Comparison of ENCODE assay signal across 1 cellular context in the genomic region with DNA sequence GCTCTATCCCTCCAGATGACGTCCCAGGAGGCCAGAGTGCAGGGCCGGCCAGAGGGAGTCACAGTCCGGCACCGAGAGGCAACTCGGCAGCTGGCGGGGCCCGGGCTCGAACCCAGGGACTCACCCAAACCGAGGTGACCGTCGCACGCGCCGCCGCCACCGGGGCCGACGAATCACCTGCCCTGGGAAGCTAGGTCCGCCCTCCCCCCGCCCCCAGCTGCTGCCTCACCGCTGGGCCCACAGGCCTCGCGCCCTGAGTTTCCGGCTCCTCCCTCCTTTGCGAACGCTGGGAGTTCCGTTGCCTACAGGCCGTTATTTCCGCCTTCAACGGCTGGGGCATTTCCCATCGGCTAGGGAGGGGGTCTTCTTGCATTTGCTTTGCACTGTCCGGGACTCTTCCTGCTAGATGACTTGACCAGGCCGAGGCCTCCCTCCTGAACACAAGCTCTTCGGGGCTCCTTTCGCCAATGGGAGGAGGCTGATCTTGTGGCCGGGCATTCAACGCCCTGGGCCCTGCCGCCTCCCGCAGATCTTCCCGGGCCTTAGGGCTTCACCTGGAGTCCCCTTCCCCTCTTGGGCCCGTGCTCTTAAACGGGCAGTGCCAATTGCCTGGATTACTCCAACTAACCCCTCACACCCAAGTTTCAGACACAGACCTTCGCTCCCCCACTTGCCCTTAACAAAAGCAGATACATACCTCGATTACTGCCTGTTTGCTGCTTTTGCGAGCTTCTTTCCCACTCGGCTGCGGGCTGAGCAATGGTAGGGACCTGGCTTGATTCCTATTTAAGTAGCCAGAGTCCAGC.
A peak's percentile ranks its signal among the peaks of the same experiment; 100 is the strongest.
TF ChIP-seq lines count a peak whose summit lies in the region.

A gene (minus strand): TSS at position 184 of the 806 bp plus-strand sequence. CDS start 4,674 bp downstream, outside the sequence.

TF ChIP-seq in K562, 482 proteins besides CTCF, POLR2A, EP300 and RAD21 (continued from another document and continues in another):
- TF ChIP-seq, protein P1, sequence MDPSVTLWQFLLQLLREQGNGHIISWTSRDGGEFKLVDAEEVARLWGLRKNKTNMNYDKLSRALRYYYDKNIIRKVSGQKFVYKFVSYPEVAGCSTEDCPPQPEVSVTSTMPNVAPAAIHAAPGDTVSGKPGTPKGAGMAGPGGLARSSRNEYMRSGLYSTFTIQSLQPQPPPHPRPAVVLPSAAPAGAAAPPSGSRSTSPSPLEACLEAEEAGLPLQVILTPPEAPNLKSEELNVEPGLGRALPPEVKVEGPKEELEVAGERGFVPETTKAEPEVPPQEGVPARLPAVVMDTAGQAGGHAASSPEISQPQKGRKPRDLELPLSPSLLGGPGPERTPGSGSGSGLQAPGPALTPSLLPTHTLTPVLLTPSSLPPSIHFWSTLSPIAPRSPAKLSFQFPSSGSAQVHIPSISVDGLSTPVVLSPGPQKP (CRISPR knock-in tag; IDR thresholded peaks at IDR 0.05) = no peak
- TF ChIP-seq, protein P2, sequence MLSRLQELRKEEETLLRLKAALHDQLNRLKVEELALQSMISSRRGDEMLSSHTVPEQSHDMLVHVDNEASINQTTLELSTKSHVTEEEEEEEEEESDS (CRISPR knock-in tag; IDR thresholded peaks at IDR 0.05) = no peak
- TF ChIP-seq, protein P3, sequence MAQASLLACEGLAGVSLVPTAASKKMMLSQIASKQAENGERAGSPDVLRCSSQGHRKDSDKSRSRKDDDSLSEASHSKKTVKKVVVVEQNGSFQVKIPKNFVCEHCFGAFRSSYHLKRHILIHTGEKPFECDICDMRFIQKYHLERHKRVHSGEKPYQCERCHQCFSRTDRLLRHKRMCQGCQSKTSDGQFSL (CRISPR knock-in tag; IDR thresholded peaks at IDR 0.05) = peak; percentile 24; the same call in 1 of the 2 replicates
- TF ChIP-seq, protein P3 (tag; IDR thresholded peaks at IDR 0.05) = 0 out of 4 replicates have a peak, but pooled peaks of 1 of the 2 experiments have one; percentile 39
- TF ChIP-seq, protein P4, sequence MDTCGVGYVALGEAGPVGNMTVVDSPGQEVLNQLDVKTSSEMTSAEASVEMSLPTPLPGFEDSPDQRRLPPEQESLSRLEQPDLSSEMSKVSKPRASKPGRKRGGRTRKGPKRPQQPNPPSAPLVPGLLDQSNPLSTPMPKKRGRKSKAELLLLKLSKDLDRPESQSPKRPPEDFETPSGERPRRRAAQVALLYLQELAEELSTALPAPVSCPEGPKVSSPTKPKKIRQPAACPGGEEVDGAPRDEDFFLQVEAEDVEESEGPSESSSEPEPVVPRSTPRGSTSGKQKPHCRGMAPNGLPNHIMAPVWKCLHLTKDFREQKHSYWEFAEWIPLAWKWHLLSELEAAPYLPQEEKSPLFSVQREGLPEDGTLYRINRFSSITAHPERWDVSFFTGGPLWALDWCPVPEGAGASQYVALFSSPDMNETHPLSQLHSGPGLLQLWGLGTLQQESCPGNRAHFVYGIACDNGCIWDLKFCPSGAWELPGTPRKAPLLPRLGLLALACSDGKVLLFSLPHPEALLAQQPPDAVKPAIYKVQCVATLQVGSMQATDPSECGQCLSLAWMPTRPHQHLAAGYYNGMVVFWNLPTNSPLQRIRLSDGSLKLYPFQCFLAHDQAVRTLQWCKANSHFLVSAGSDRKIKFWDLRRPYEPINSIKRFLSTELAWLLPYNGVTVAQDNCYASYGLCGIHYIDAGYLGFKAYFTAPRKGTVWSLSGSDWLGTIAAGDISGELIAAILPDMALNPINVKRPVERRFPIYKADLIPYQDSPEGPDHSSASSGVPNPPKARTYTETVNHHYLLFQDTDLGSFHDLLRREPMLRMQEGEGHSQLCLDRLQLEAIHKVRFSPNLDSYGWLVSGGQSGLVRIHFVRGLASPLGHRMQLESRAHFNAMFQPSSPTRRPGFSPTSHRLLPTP (IDR thresholded peaks at IDR 0.05; ENCODE audit: borderline replicate concordance, extremely low read depth, insufficient read length) = peak; percentile 97
- TF ChIP-seq, protein P5, sequence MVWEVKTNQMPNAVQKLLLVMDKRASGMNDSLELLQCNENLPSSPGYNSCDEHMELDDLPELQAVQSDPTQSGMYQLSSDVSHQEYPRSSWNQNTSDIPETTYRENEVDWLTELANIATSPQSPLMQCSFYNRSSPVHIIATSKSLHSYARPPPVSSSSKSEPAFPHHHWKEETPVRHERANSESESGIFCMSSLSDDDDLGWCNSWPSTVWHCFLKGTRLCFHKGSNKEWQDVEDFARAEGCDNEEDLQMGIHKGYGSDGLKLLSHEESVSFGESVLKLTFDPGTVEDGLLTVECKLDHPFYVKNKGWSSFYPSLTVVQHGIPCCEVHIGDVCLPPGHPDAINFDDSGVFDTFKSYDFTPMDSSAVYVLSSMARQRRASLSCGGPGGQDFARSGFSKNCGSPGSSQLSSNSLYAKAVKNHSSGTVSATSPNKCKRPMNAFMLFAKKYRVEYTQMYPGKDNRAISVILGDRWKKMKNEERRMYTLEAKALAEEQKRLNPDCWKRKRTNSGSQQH (CRISPR knock-in tag; IDR thresholded peaks at IDR 0.05) = no peak
- TF ChIP-seq NCOA4 (IDR thresholded peaks at IDR 0.05; ENCODE audit: partially characterized antibody) (no peak), KHSRP (IDR thresholded peaks at IDR 0.05) (no peak), C11orf30 (IDR thresholded peaks at IDR 0.05; ENCODE audit: low read depth) (peak; percentile 62), HDGF (IDR thresholded peaks at IDR 0.05) (no peak; the same call in 1 of the 2 replicates), NFE2 (IDR thresholded peaks at IDR 0.05; ENCODE audit: low read depth) (peak; percentile 61; the same call in 1 of the 2 replicates), PHF20 (IDR thresholded peaks at IDR 0.05; ENCODE audit: partially characterized antibody) (peak; percentile 97), MYC (IDR thresholded peaks at IDR 0.05; ENCODE audit: low read depth, low read length) (peak; percentile 84), MYC (CRISPR knock-in tag; IDR thresholded peaks at IDR 0.05; ENCODE audit: borderline replicate concordance, low read depth) (peak; percentile 17; the same call in 1 of the 2 replicates), RFX7 (CRISPR knock-in tag; IDR thresholded peaks at IDR 0.05) (no peak), SPI1 (IDR thresholded peaks at IDR 0.05; ENCODE audit: borderline replicate concordance, low read depth, low read length) (peak; percentile 54; the same call in 1 of the 2 replicates), ZNF134 (CRISPR knock-in tag; conservative IDR thresholded peaks at IDR 0.05) (no peak), JUNB (CRISPR knock-in tag; conservative IDR thresholded peaks at IDR 0.05) (no peak), JUND (IDR thresholded peaks at IDR 0.05; ENCODE audit: borderline replicate concordance, low read depth, low read length) (peak; percentile 61; the same call in 1 of the 2 replicates), JUND (tag; IDR thresholded peaks at IDR 0.05; ENCODE audit: borderline replicate concordance, low read depth, low read length) (no peak; the same call in 2 of the 3 replicates), KLF13 (tag; IDR thresholded peaks at IDR 0.05; ENCODE audit: borderline replicate concordance, low read depth) (0 out of 2 replicates have a peak, but pooled peaks have one; percentile 11), SMC3 (conservative IDR thresholded peaks at IDR 0.05; ENCODE audit: insufficient read depth, low read depth, low read length) (0 out of 2 replicates have a peak, but pooled peaks have one; percentile 7), SMAD2 (IDR thresholded peaks at IDR 0.05; ENCODE audit: low read depth, low read length) (no peak), ZNF324 (CRISPR knock-in tag; IDR thresholded peaks at IDR 0.05) (no peak), BRD4 (IDR thresholded peaks at IDR 0.05) (0 out of 2 replicates have a peak, but pooled peaks have one; percentile 9), RBM39 (optimal IDR thresholded peaks at IDR 0.05; ENCODE audit: low read depth, low read length) (no peak), BRD9 (IDR thresholded peaks at IDR 0.05; ENCODE audit: low read depth, partially characterized antibody) (peak; percentile 81), RB1 (IDR thresholded peaks at IDR 0.05; ENCODE audit: low read depth) (peak; percentile 65; the same call in 1 of the 2 replicates), TAL1 (IDR thresholded peaks at IDR 0.05) (no peak), KAT7 (CRISPR knock-in tag; IDR thresholded peaks at IDR 0.05; ENCODE audit: borderline replicate concordance) (0 out of 2 replicates have a peak, but pooled peaks have one; percentile 39), CHCHD3 (CRISPR knock-in tag; IDR thresholded peaks at IDR 0.05) (no peak), TARDBP (IDR thresholded peaks at IDR 0.05) (0 out of 2 replicates have a peak, but pooled peaks have one; percentile 47), TBP (optimal IDR thresholded peaks at IDR 0.05; ENCODE audit: low read depth, low read length) (peak; percentile 78), MEIS2 (IDR thresholded peaks at IDR 0.05; ENCODE audit: partially characterized antibody) (peak; percentile 9), ZNF12 (CRISPR knock-in tag; IDR thresholded peaks at IDR 0.05) (peak; percentile 69; the same call in 1 of the 2 replicates), NCOA1 (IDR thresholded peaks at IDR 0.05; ENCODE audit: low read depth) (peak; percentile 74), NUFIP1 (IDR thresholded peaks at IDR 0.05; ENCODE audit: partially characterized antibody) (no peak), TRIM24 (IDR thresholded peaks at IDR 0.05) (peak in 1 of 2 experiments; percentile 56; a peak in 1 of 4 replicates)
- TF ChIP-seq, protein P6, sequence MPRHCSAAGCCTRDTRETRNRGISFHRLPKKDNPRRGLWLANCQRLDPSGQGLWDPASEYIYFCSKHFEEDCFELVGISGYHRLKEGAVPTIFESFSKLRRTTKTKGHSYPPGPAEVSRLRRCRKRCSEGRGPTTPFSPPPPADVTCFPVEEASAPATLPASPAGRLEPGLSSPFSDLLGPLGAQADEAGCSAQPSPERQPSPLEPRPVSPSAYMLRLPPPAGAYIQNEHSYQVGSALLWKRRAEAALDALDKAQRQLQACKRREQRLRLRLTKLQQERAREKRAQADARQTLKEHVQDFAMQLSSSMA (CRISPR knock-in tag; IDR thresholded peaks at IDR 0.05) = no peak
- TF ChIP-seq, protein P7, sequence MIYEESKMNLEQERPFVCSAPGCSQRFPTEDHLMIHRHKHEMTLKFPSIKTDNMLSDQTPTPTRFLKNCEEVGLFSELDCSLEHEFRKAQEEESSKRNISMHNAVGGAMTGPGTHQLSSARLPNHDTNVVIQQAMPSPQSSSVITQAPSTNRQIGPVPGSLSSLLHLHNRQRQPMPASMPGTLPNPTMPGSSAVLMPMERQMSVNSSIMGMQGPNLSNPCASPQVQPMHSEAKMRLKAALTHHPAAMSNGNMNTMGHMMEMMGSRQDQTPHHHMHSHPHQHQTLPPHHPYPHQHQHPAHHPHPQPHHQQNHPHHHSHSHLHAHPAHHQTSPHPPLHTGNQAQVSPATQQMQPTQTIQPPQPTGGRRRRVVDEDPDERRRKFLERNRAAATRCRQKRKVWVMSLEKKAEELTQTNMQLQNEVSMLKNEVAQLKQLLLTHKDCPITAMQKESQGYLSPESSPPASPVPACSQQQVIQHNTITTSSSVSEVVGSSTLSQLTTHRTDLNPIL (CRISPR knock-in tag; IDR thresholded peaks at IDR 0.05) = no peak
- TF ChIP-seq, protein P8, sequence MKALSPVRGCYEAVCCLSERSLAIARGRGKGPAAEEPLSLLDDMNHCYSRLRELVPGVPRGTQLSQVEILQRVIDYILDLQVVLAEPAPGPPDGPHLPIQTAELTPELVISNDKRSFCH (CRISPR knock-in tag; IDR thresholded peaks at IDR 0.05) = no peak
- TF ChIP-seq, protein P8 (tag; IDR thresholded peaks at IDR 0.05) = peak; percentile 7
- TF ChIP-seq, protein P9, sequence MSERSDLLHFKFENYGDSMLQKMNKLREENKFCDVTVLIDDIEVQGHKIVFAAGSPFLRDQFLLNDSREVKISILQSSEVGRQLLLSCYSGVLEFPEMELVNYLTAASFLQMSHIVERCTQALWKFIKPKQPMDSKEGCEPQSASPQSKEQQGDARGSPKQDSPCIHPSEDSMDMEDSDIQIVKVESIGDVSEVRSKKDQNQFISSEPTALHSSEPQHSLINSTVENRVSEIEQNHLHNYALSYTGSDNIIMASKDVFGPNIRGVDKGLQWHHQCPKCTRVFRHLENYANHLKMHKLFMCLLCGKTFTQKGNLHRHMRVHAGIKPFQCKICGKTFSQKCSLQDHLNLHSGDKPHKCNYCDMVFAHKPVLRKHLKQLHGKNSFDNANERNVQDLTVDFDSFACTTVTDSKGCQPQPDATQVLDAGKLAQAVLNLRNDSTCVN (CRISPR knock-in tag; IDR thresholded peaks at IDR 0.05) = 0 out of 2 replicates have a peak, but pooled peaks have one; percentile 24
- TF ChIP-seq, protein P10, sequence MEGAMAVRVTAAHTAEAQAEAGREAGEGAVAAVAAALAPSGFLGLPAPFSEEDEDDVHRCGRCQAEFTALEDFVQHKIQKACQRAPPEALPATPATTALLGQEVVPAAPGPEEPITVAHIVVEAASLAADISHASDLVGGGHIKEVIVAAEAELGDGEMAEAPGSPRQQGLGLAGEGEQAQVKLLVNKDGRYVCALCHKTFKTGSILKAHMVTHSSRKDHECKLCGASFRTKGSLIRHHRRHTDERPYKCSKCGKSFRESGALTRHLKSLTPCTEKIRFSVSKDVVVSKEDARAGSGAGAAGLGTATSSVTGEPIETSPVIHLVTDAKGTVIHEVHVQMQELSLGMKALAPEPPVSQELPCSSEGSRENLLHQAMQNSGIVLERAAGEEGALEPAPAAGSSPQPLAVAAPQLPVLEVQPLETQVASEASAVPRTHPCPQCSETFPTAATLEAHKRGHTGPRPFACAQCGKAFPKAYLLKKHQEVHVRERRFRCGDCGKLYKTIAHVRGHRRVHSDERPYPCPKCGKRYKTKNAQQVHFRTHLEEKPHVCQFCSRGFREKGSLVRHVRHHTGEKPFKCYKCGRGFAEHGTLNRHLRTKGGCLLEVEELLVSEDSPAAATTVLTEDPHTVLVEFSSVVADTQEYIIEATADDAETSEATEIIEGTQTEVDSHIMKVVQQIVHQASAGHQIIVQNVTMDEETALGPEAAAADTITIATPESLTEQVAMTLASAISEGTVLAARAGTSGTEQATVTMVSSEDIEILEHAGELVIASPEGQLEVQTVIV (CRISPR knock-in tag; IDR thresholded peaks at IDR 0.05; ENCODE audit: borderline replicate concordance) = no peak
- TF ChIP-seq, protein P11, sequence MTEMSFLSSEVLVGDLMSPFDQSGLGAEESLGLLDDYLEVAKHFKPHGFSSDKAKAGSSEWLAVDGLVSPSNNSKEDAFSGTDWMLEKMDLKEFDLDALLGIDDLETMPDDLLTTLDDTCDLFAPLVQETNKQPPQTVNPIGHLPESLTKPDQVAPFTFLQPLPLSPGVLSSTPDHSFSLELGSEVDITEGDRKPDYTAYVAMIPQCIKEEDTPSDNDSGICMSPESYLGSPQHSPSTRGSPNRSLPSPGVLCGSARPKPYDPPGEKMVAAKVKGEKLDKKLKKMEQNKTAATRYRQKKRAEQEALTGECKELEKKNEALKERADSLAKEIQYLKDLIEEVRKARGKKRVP (CRISPR knock-in tag; IDR thresholded peaks at IDR 0.05) = 0 out of 2 replicates have a peak, but pooled peaks have one; percentile 43
- TF ChIP-seq, protein P12, sequence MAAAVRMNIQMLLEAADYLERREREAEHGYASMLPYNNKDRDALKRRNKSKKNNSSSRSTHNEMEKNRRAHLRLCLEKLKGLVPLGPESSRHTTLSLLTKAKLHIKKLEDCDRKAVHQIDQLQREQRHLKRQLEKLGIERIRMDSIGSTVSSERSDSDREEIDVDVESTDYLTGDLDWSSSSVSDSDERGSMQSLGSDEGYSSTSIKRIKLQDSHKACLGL (CRISPR knock-in tag; IDR thresholded peaks at IDR 0.05; ENCODE audit: borderline replicate concordance, poor library complexity, severe bottlenecking) = no peak
